ENCODE assay signal across 1 cellular context in the genomic region with DNA sequence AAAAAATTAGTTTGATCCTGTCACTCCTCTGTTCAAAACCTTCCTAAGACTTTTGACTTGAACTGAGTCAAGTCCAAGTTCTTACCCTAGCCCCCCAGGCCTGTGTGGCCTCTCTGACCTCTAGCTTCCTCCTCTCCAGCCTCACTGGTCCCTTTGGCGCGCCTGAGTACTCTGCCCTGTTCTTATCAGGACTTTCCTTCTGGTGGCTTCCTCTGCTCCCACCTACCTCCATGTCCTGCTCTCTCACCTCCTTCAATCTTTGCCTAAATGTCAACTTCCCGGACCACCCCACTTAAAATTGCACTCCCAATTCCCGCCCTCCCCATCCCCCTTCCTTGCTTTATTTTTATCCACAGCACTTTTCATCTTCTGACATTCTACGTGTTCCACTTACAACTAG.
TF ChIP-seq lines count a peak whose summit lies in the region.

No MANE protein-coding gene starts in this region.

TF ChIP-seq in K562, 482 proteins besides CTCF, POLR2A, EP300 and RAD21 (continued from another document and continues in another):
- TF ChIP-seq ZNF24 (IDR thresholded peaks at IDR 0.05) (no peak), CBFA2T2 (conservative IDR thresholded peaks at IDR 0.05) (peak; percentile 91), SREBF1 (IDR thresholded peaks at IDR 0.05; ENCODE audit: borderline replicate concordance, low read depth, low read length) (no peak), ADNP (tag; IDR thresholded peaks at IDR 0.05) (no peak), SRSF3 (IDR thresholded peaks at IDR 0.05; ENCODE audit: insufficient read depth, low read length) (no peak), BHLHE40 (IDR thresholded peaks at IDR 0.05; ENCODE audit: low read length) (no peak), TRIM28 (IDR thresholded peaks at IDR 0.05) (no peak), STAT6 (CRISPR knock-in tag; IDR thresholded peaks at IDR 0.05) (no peak), ZFPM2 (CRISPR knock-in tag; IDR thresholded peaks at IDR 0.05) (no peak), PREB (CRISPR knock-in tag; IDR thresholded peaks at IDR 0.05) (no peak), NFXL1 (CRISPR knock-in tag; IDR thresholded peaks at IDR 0.05) (no peak), TAF1 (IDR thresholded peaks at IDR 0.05; ENCODE audit: control insufficient read depth, extremely low read depth, insufficient read depth, low read length, severe bottlenecking) (no peak), TBL1XR1 (IDR thresholded peaks at IDR 0.05; ENCODE audit: low read length in 2 of 2) (peak in 1 of 2 experiments; percentile 76; a peak in 2 of 4 replicates), ZNF57 (CRISPR knock-in tag; IDR thresholded peaks at IDR 0.05) (no peak), NR2F6 (CRISPR knock-in tag; IDR thresholded peaks at IDR 0.05) (no peak), MLX (CRISPR knock-in tag; conservative IDR thresholded peaks at IDR 0.05) (no peak), MAFG (tag; conservative IDR thresholded peaks at IDR 0.05) (no peak), JUN (IDR thresholded peaks at IDR 0.05; ENCODE audit: borderline replicate concordance, low read depth, low read length) (no peak), JUN (CRISPR knock-in tag; IDR thresholded peaks at IDR 0.05; ENCODE audit: borderline replicate concordance) (no peak), RBBP5 (IDR thresholded peaks at IDR 0.05; ENCODE audit: borderline replicate concordance, insufficient read depth, low read length, poor library complexity, severe bottlenecking) (no peak), DPF2 (IDR thresholded peaks at IDR 0.05) (peak; percentile 96), KAT2B (IDR thresholded peaks at IDR 0.05; ENCODE audit: low read depth, low read length) (no peak), MGA (IDR thresholded peaks at IDR 0.05) (no peak; the same call in 1 of the 2 replicates), TBP (optimal IDR thresholded peaks at IDR 0.05; ENCODE audit: low read depth, low read length) (no peak), ZBTB17 (CRISPR knock-in tag; IDR thresholded peaks at IDR 0.05) (no peak), SUPT5H (IDR thresholded peaks at IDR 0.05) (no peak), ESRRA (IDR thresholded peaks at IDR 0.05; ENCODE audit: borderline replicate concordance, low read depth) (0 out of 2 replicates have a peak, but pooled peaks have one; percentile 68), SMAD4 (CRISPR knock-in tag; conservative IDR thresholded peaks at IDR 0.05) (peak; percentile 77), MTA1 (IDR thresholded peaks at IDR 0.05; ENCODE audit: borderline replicate concordance) (peak; percentile 80; the same call in 1 of the 2 replicates), KLF13 (tag; IDR thresholded peaks at IDR 0.05; ENCODE audit: borderline replicate concordance, low read depth) (no peak), HINFP (tag; conservative IDR thresholded peaks at IDR 0.05; ENCODE audit: low read depth) (no peak), POU5F1 (IDR thresholded peaks at IDR 0.05; ENCODE audit: borderline replicate concordance, low read depth, low read length, partially characterized antibody) (no peak), ASH1L (IDR thresholded peaks at IDR 0.05; ENCODE audit: borderline replicate concordance, low read depth, partially characterized antibody) (no peak), THRAP3 (IDR thresholded peaks at IDR 0.05; ENCODE audit: borderline replicate concordance) (no peak)
- TF ChIP-seq, protein P1, sequence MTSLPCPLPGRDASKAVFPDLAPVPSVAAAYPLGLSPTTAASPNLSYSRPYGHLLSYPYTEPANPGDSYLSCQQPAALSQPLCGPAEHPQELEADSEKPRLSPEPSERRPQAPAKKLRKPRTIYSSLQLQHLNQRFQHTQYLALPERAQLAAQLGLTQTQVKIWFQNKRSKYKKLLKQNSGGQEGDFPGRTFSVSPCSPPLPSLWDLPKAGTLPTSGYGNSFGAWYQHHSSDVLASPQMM (CRISPR knock-in tag; IDR thresholded peaks at IDR 0.05), result no peak
- TF ChIP-seq, protein P2, sequence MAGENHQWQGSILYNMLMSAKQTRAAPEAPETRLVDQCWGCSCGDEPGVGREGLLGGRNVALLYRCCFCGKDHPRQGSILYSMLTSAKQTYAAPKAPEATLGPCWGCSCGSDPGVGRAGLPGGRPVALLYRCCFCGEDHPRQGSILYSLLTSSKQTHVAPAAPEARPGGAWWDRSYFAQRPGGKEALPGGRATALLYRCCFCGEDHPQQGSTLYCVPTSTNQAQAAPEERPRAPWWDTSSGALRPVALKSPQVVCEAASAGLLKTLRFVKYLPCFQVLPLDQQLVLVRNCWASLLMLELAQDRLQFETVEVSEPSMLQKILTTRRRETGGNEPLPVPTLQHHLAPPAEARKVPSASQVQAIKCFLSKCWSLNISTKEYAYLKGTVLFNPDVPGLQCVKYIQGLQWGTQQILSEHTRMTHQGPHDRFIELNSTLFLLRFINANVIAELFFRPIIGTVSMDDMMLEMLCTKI (IDR thresholded peaks at IDR 0.05; ENCODE audit: partially characterized antibody), result no peak
- TF ChIP-seq, protein P3, sequence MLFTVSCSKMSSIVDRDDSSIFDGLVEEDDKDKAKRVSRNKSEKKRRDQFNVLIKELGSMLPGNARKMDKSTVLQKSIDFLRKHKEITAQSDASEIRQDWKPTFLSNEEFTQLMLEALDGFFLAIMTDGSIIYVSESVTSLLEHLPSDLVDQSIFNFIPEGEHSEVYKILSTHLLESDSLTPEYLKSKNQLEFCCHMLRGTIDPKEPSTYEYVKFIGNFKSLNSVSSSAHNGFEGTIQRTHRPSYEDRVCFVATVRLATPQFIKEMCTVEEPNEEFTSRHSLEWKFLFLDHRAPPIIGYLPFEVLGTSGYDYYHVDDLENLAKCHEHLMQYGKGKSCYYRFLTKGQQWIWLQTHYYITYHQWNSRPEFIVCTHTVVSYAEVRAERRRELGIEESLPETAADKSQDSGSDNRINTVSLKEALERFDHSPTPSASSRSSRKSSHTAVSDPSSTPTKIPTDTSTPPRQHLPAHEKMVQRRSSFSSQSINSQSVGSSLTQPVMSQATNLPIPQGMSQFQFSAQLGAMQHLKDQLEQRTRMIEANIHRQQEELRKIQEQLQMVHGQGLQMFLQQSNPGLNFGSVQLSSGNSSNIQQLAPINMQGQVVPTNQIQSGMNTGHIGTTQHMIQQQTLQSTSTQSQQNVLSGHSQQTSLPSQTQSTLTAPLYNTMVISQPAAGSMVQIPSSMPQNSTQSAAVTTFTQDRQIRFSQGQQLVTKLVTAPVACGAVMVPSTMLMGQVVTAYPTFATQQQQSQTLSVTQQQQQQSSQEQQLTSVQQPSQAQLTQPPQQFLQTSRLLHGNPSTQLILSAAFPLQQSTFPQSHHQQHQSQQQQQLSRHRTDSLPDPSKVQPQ (CRISPR knock-in tag; IDR thresholded peaks at IDR 0.05; ENCODE audit: borderline replicate concordance), result no peak
